17 cellular contexts compared by ENCODE assay signal in genomic region chr13:90591927-90592268, GRCh38.
DNase-seq lines count a peak whose midpoint lies in the region; ATAC-seq lines count a peak whose summit lies in the region.
"Had no signal": no experiment of that assay in that cellular context is flagged by ENCODE, and none has a peak within 500 bp of the region (broad histone marks: within the 10 kb centered on the region; RNA-seq: fewer than 3 reads in every experiment).

No MANE protein-coding gene starts in this region.

- DNase-seq in ELF-1 (ENCODE audit: low read depth, low spot score), result peak; percentile 42
- peak; percentile 30 for DNase-seq in NAMALWA (ENCODE audit: low spot score)
- DNase-seq in amniotic epithelial cell (ENCODE audit: low read depth), result peak; percentile 1
- DNase-seq in islet precursor cell, result peak; percentile 68
- no peak for DNase-seq in left colon
- no peak for DNase-seq in NCI-H1092 treated with DMSO at 0.1 percent for 48 hours (lab: John Stamatoyannopoulos, UW)
- DNase-seq in activated naive CD4-positive, alpha-beta T cell treated with Interleukin-2 at 50 U/mL for 16 hours, result no peak
- no peak for DNase-seq in activated naive CD4-positive, alpha-beta T cell treated with anti-CD3 and anti-CD28 coated beads, Interleukin-2, amount 50 U/mL, for 16 hours
- DNase-seq: activated CD4-positive, alpha-beta memory T cell treated with anti-CD3 and anti-CD28 coated beads, Interleukin-2, amount 10 ng/mL, durations not matched to agents 7 days and 5 days; HCEC 1CT; lower lobe of right lung; MV-4-11; NCI-H510A treated with DMSO at 0.1 percent for 48 hours; stimulated activated CD4-positive, alpha-beta T cell treated with anti-CD3 and anti-CD28 coated beads, Interleukin-2, amount 100 ng/mL, for 48 hours; stimulated activated naive B cell treated with anti-CD40 and anti-IgM and Interleukin-4, amounts not matched to agents 10 μg/mL and 1 μg/mL and 100 μg/mL, for 72 hours; uterus had no signal

- no peak for ATAC-seq in left colon
- ATAC-seq: activated CD4-positive, CD25-positive, alpha-beta regulatory T cell treated with anti-CD3 and anti-CD28 coated beads, Interleukin-2, amount 50 U/mL, for 24 hours; lower lobe of right lung; stimulated activated naive B cell treated with anti-CD40 and anti-IgM and Interleukin-4, amounts not matched to agents 10 μg/mL and 1 μg/mL and 100 μg/mL, for 72 hours had no signal

- intact Hi-C loops in left colon (cut with DNase I, micrococcal nuclease), result no loop called here

Comparison
In these comparisons a context has a peak if more than half of its experiments do, and no peak if none do; other contexts are left out.
1. DNase-seq: peak in ELF-1 (single experiment), NAMALWA (single experiment), amniotic epithelial cell (single experiment) and islet precursor cell (single experiment); none in left colon (0 of 2), NCI-H1092 treated with DMSO at 0.1 percent for 48 hours (single experiment), activated naive CD4-positive, alpha-beta T cell treated with Interleukin-2 at 50 U/mL for 16 hours (single experiment) and activated naive CD4-positive, alpha-beta T cell treated with anti-CD3 and anti-CD28 coated beads, Interleukin-2, amount 50 U/mL, for 16 hours (single experiment).